12 cellular contexts compared by ENCODE assay signal in the genomic region with DNA sequence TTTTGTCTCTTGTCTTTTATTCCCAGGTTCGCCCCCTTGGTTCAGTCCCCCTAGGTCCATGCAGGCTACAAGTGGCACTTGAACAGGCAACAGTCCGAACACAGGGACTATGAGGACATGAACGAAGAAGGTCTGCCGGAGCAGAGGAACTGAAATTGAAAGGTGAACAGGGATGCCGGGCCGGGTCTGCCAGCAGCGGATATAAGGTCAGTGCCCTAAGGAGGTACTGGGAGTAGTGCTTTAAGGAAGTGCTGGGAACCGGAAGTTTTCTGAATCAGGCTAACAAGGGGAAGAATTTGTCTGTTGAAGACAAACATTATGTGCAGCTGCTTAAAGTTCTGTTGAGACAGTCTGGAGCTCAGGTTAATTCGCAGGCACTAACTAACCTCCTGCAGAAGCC. TPM values are rescaled to one million over a fixed set of nuclear protein-coding genes. Genes with fewer than 3 reads are reported as not detected.
A peak's percentile ranks its signal among the peaks of the same experiment; 100 is the strongest.
DNase-seq lines count a peak whose midpoint lies in the region; ATAC-seq and TF ChIP-seq lines count a peak whose summit lies in the region.
"Had no signal": no experiment of that assay in that cellular context is flagged by ENCODE, and none has a peak within 500 bp of the region (broad histone marks: within the 10 kb centered on the region; RNA-seq: fewer than 3 reads in every experiment).

No MANE protein-coding gene starts in this region.

- H3K9me2 ChIP-seq in OCI-LY7 (ENCODE audit: insufficient read depth, low read length), result no peaks in the 10 kb centered on the region

- no peak overlapping the region; the same call in 1 of the 2 replicates for H3K4me3 Mint-ChIP-seq in HFFc6
- H3K4me3 Mint-ChIP-seq: CD8-positive, alpha-beta T cell had no signal

- H3K4me1 ChIP-seq in OCI-LY7 (ENCODE audit: insufficient read depth, low read length, poor library complexity, severe bottlenecking) (peaks cover 54% of the 10 kb centered on the region), transverse colon (peaks cover 0 to 38% (median 27%) of the 10 kb centered on the region in 4 donors)

- TF ChIP-seq POLR2A in transverse colon (IDR thresholded peaks at IDR 0.05), result no peak

- CTCF ChIA-PET in OCI-LY7 (lab: Charles Lee; ENCODE audit: unreplicated experiment), result no interaction called here

- H3K4me3 ChIP-seq in OCI-LY7 (ENCODE audit: low read depth, low read length, poor library complexity, severe bottlenecking), result no peak overlapping the region
- H3K4me3 ChIP-seq in transverse colon, result no peak overlapping the region
- H3K4me3 ChIP-seq in MG63, result no peak overlapping the region

- BruUV-seq in OCI-LY7 (replicated peaks; lab: Mats Ljungman, UMichigan), result no TSS peak

- H4K20me1 ChIP-seq in OCI-LY7 (ENCODE audit: insufficient read depth, low read length), result no peaks in the 10 kb centered on the region

- intact Hi-C loops in OCI-LY7 (cut with micrococcal nuclease; ENCODE audit: unreplicated experiment), result no loop called here
- intact Hi-C loops in transverse colon (cut with DNase I; ENCODE audit: low total_unique reads), result no loop called here

- H3K9me3 ChIP-seq in OCI-LY7 (ENCODE audit: low read length) (peaks cover 18% of the 10 kb centered on the region), transverse colon (peaks cover 9 to 15% of the 10 kb centered on the region in 2 donors), MG63 (peaks cover 2% of the 10 kb centered on the region)

- H3K36me3 ChIP-seq in OCI-LY7 (ENCODE audit: insufficient read depth, low read length), result no peaks in the 10 kb centered on the region; the same call in 1 of the 2 replicates
- H3K36me3 ChIP-seq in transverse colon, result no peaks in the 10 kb centered on the region
- no peaks in the 10 kb centered on the region for H3K36me3 ChIP-seq in MG63

- peaks cover 28% of the 10 kb centered on the region for H3K9me3 Mint-ChIP-seq in HFFc6

- H3K27me3 ChIP-seq in transverse colon (no peaks in the 10 kb centered on the region), MG63 (no peaks in the 10 kb centered on the region)

- no peaks in the 10 kb centered on the region for H3K79me2 ChIP-seq in OCI-LY7 (ENCODE audit: insufficient read depth, low read depth, low read length)

- in situ Hi-C loops in transverse colon (cut with MboI; ENCODE audit: low pct_ligation_motif_present in 1 of 4, low pct_unique_long_range_greater_than_20kb in 1 of 4, low sequenced_read_pairs in 3 of 4), result no loop called here

- ATAC-seq in HG03520 (IDR thresholded peaks at IDR 0.05; ENCODE audit: unreplicated experiment), result no peak
- ATAC-seq: CD8-positive, alpha-beta T cell had no signal

- H3K27ac Mint-ChIP-seq in HFFc6, result peak overlapping the region; percentile 81
- H3K27ac Mint-ChIP-seq: CD8-positive, alpha-beta T cell had no signal

- 42 to 58% methylated on average over 4 to 9 of the region's 9 CpGs for WGBS in transverse colon (ENCODE audit: low coverage in 1 of 2), 2 donors

- peaks cover 27% of the 10 kb centered on the region for H3K36me3 Mint-ChIP-seq in HFFc6 (ENCODE audit: low read depth)

- no peak for TF ChIP-seq EP300 in transverse colon (IDR thresholded peaks at IDR 0.05; ENCODE audit: low read depth)

- H2AFZ ChIP-seq in OCI-LY7 (ENCODE audit: low read length), result peak overlapping the region; percentile 12; the same call in 1 of the 2 replicates

- H3K4me1 Mint-ChIP-seq in HFFc6 (ENCODE audit: low read depth), result peaks cover 87% of the 10 kb centered on the region

- peak overlapping the region; percentile 31 for H3K4me2 ChIP-seq in OCI-LY7 (ENCODE audit: low read length)

- no peak overlapping the region for H3K27ac ChIP-seq in OCI-LY7 (ENCODE audit: low read depth, low read length, poor library complexity, severe bottlenecking)
- H3K27ac ChIP-seq in transverse colon, result peak overlapping the region in 3 of 4 donors; percentile 41 to 56 (median 44)

- TF ChIP-seq CTCF in HFFc6 (IDR thresholded peaks at IDR 0.05), result no peak
- no peak for TF ChIP-seq CTCF in OCI-LY7 (conservative IDR thresholded peaks at IDR 0.05; ENCODE audit: low read length)
- TF ChIP-seq CTCF in transverse colon (IDR thresholded peaks at IDR 0.05), result no peak

- DNase-seq in HFFc6 (no peak), OCI-LY7 (ENCODE audit: low spot score) (peak; percentile 27), foreskin melanocyte (peak; percentile 23), transverse colon (peak; percentile 55), DMS79 (lab: John Stamatoyannopoulos, UW) (no peak), MG63 (no peak)
- DNase-seq: activated naive CD4-positive, alpha-beta T cell treated with Interleukin-2 at 50 U/mL for 16 hours; CD8-positive, alpha-beta T cell; GDM1; left cardiac atrium; NCI-H1092 treated with DMSO at 0.1 percent for 48 hours had no signal

- peaks cover 1% of the 10 kb centered on the region for H3K27me3 Mint-ChIP-seq in HFFc6 (ENCODE audit: insufficient read depth)

- POLR2A ChIA-PET in OCI-LY7 (lab: Charles Lee), result no interaction called here

RNA-seq across cellular contexts. Expression of gene LSM3, which starts 46.8 kb away (rescaled TPM):
- total RNA-seq in HFFc6 (2021; fragmentation: NEBNext Ultra II Directional; extraction: Animal tissue kit (Norgen Biotek cat#: 25700)), result 10 to 100 TPM; 15.5 to 21.1 (median 18.7) TPM
- total RNA-seq in OCI-LY7 (2014; rRNA removed; shearing (Covaris generic)), result 12.4 and 15.6 TPM in 2 replicates
- total RNA-seq in OCI-LY7 (2022) (21.0 and 21.9 TPM in 2 replicates), transverse colon (1 to 10 TPM; 5.6 to 9.6 (median 8.0) TPM)
- total RNA-seq in MG63 (2014; rRNA removed; shearing (Covaris generic); ENCODE audit: low replicate concordance), result 19.7 and 27.5 TPM in 2 replicates

RNA-seq across cellular contexts. Expression of gene XPC, which starts 47.0 kb away (rescaled TPM):
- total RNA-seq in HFFc6 (2021; fragmentation: NEBNext Ultra II Directional; extraction: Animal tissue kit (Norgen Biotek cat#: 25700)), result 10 to 100 TPM; 38.7 to 40.3 (median 39.5) TPM
- 22.7 and 30.2 TPM in 2 replicates for total RNA-seq in OCI-LY7 (2014; rRNA removed; shearing (Covaris generic))
- 38.6 and 44.1 TPM in 2 replicates for total RNA-seq in OCI-LY7 (2022)
- total RNA-seq in transverse colon, result 100 to 1,000 TPM in 1 of 4 donors, 10 to 100 TPM in 3; 30.7 to 287 (median 46.6) TPM
- total RNA-seq in MG63 (2014; rRNA removed; shearing (Covaris generic); ENCODE audit: low replicate concordance), result 8.2 and 12.0 TPM in 2 replicates

Comparison
In these comparisons a context has a peak if more than half of its experiments do, and no peak if none do; other contexts are left out.
1. DNase-seq: peak in OCI-LY7 (single experiment), foreskin melanocyte (single experiment) and transverse colon (single experiment); none in HFFc6 (single experiment), DMS79 (single experiment) and MG63 (single experiment).